Comparison of ENCODE assay signal across 22 cellular contexts in genomic region chr1:162385280-162385623, GRCh38. TPM values are rescaled to one million over a fixed set of nuclear protein-coding genes. Genes with fewer than 3 reads are reported as not detected.
DNase-seq lines count a peak whose midpoint lies in the region; ATAC-seq, FAIRE-seq and TF ChIP-seq lines count a peak whose summit lies in the region.
"Had no signal": no experiment of that assay in that cellular context is flagged by ENCODE, and none has a peak within 500 bp of the region (broad histone marks: within the 10 kb centered on the region; RNA-seq: fewer than 3 reads in every experiment).

No MANE protein-coding gene starts in this region.

- no peak overlapping the region for H3K27ac ChIP-seq in GM23338 (ENCODE audit: low read depth)
- peak overlapping the region; percentile 69; the same call in 2 of the 3 replicates for H3K27ac ChIP-seq in K562 (ENCODE audit: extremely low read depth, low read depth, low read length)
- H3K27ac ChIP-seq: KMS-11, PC-9, SJCRH30 had no signal

- no TSS peak for BruUV-seq in K562 (replicated peaks; lab: Mats Ljungman, UMichigan)

- DNase-seq in GM23338 (ENCODE audit: low spot score) = no peak
- DNase-seq in K562 (ENCODE audit: extremely low read depth in 1 of 4, low spot score in 3 of 4) = no peak
- DNase-seq in islet precursor cell = peak; percentile 23
- DNase-seq in osteocyte (ENCODE audit: extremely low spot score, unreplicated experiment) = peak; percentile 56
- no peak for DNase-seq in ACHN
- no peak for DNase-seq in activated CD8-positive, alpha-beta T cell treated with anti-CD3 and anti-CD28 coated beads for 36 hours
- no peak for DNase-seq in stimulated activated CD4-positive, alpha-beta T cell treated with anti-CD3 and anti-CD28 coated beads, Interleukin-1b, Interleukin-23, amount 100 ng/mL, for 48 hours
- DNase-seq: DMS153; GOT3; HCEC 1CT; MM.1S; NCI-H2029; NCI-H446 treated with DMSO at 0.1 percent for 48 hours; NCI-H526; NCI-H82; NK-92 treated with Interleukin-12 subunit alpha and Interleukin-12 subunit beta, amount 100 ng/mL, for 24 hours; PC-9; SJCRH30 had no signal

- in situ Hi-C loops in K562 (cut with MboI) = no loop called here
- in situ Hi-C loops in ACHN (cut with HindIII; ENCODE audit: low pct_ligation_motif_present, low pct_unique_long_range_greater_than_20kb, low sequenced_read_pairs) = no loop called here

- ATAC-seq in GM23338 (no peak), K562 (no peak)
- ATAC-seq in activated CD8-positive, alpha-beta T cell treated with anti-CD3 and anti-CD28 coated beads for 36 hours = no peak

- no peak for TF ChIP-seq RAD21 in K562 (CRISPR knock-in tag; conservative IDR thresholded peaks at IDR 0.05 in 1 of 2, IDR thresholded peaks at IDR 0.05 in 1 of 2)

- no peaks in the 10 kb centered on the region for H3K9me2 ChIP-seq in GM23338 (ENCODE audit: insufficient read depth)

- no peaks in the 10 kb centered on the region for H3K9me3 ChIP-seq in K562 (replicated peaks; ENCODE audit: control insufficient read depth, insufficient read depth, low read depth, low read length)
- H3K9me3 ChIP-seq: SJCRH30 had no signal

- CTCF ChIA-PET in K562 (lab: Yijun Ruan, JAX; ENCODE audit: low intra/inter-chr PET ratio) = no interaction called here
- CTCF ChIA-PET in activated CD8-positive, alpha-beta T cell treated with anti-CD3 and anti-CD28 coated beads for 36 hours (lab: Charles Lee) = no interaction called here

- TF ChIP-seq POLR2A in K562 (conservative IDR thresholded peaks at IDR 0.05) = no peak

- POLR2A ChIA-PET in K562 (lab: Yijun Ruan, JAX) = interaction anchor here (2.1 kb wide), 1 partner anchor 12 kb away, joined by 9 read pairs; no protein-coding TSS in a partner anchor
- POLR2A ChIA-PET in activated CD8-positive, alpha-beta T cell treated with anti-CD3 and anti-CD28 coated beads for 36 hours (lab: Charles Lee) = no interaction called here

- peaks cover 26% of the 10 kb centered on the region for H3K4me1 Mint-ChIP-seq in GM23338
- H3K4me1 Mint-ChIP-seq in osteocyte (ENCODE audit: unreplicated experiment) = peaks cover 3% of the 10 kb centered on the region
- H3K4me1 Mint-ChIP-seq in activated CD8-positive, alpha-beta T cell treated with anti-CD3 and anti-CD28 coated beads for 36 hours (ENCODE audit: low read depth) = no peaks in the 10 kb centered on the region

- H3K27ac Mint-ChIP-seq in GM23338 (peak overlapping the region; percentile 57; the same call in 1 of the 2 replicates), osteocyte (ENCODE audit: unreplicated experiment) (no peak overlapping the region)
- H3K27ac Mint-ChIP-seq in activated CD8-positive, alpha-beta T cell treated with anti-CD3 and anti-CD28 coated beads for 36 hours = no peak overlapping the region

- TF ChIP-seq CTCF in GM23338 (conservative IDR thresholded peaks at IDR 0.05; ENCODE audit: low read depth in 2 of 2) (no peak), K562 (IDR thresholded peaks at IDR 0.05 in 2 of 3, conservative IDR thresholded peaks at IDR 0.05 in 1 of 3; ENCODE audit: insufficient read depth in 2 of 3, low read depth in 1 of 3, low read length in 3 of 3) (no peak), osteocyte (IDR thresholded peaks at IDR 0.05) (no peak)
- no peak for TF ChIP-seq CTCF in activated CD8-positive, alpha-beta T cell treated with anti-CD3 and anti-CD28 coated beads for 36 hours (IDR thresholded peaks at IDR 0.05)

- TF ChIP-seq EP300 in K562 (IDR thresholded peaks at IDR 0.05; ENCODE audit: low read length) = no peak

- intact Hi-C loops in K562 (cut with micrococcal nuclease) = no loop called here
- intact Hi-C loops in activated CD8-positive, alpha-beta T cell treated with anti-CD3 and anti-CD28 coated beads for 36 hours (cut with micrococcal nuclease) = no loop called here

- H3K4me3 Mint-ChIP-seq in GM23338 = no peak overlapping the region
- H3K4me3 Mint-ChIP-seq in osteocyte (ENCODE audit: unreplicated experiment) = no peak overlapping the region
- no peak overlapping the region for H3K4me3 Mint-ChIP-seq in activated CD8-positive, alpha-beta T cell treated with anti-CD3 and anti-CD28 coated beads for 36 hours

- H3K36me3 Mint-ChIP-seq in GM23338 (ENCODE audit: low read depth) (peaks cover 26% of the 10 kb centered on the region), osteocyte (ENCODE audit: unreplicated experiment) (no peaks in the 10 kb centered on the region)
- H3K36me3 Mint-ChIP-seq in activated CD8-positive, alpha-beta T cell treated with anti-CD3 and anti-CD28 coated beads for 36 hours (ENCODE audit: low read depth) = no peaks in the 10 kb centered on the region

- H3K36me3 ChIP-seq in GM23338 (ENCODE audit: insufficient read depth) (no peaks in the 10 kb centered on the region), K562 (ENCODE audit: control insufficient read depth, insufficient read depth, low read length) (no peaks in the 10 kb centered on the region; the same call in 2 of the 3 replicates)
- H3K36me3 ChIP-seq: SJCRH30 had no signal

- H3K9me1 ChIP-seq in K562 (ENCODE audit: control insufficient read depth, insufficient read depth, low read length) = peaks cover 6% of the 10 kb centered on the region

- H3K4me2 ChIP-seq in GM23338 (no peak overlapping the region), K562 (ENCODE audit: insufficient read depth, low read length) (peak overlapping the region; percentile 73)
- H3K4me2 ChIP-seq: KMS-11, PC-9 had no signal

- H3K4me3 ChIP-seq in GM23338 (no peak overlapping the region), K562 (no peak overlapping the region)
- H3K4me3 ChIP-seq: PC-9, SJCRH30 had no signal

- H3K27me3 ChIP-seq in GM23338 (ENCODE audit: insufficient read depth) = no peaks in the 10 kb centered on the region
- no peaks in the 10 kb centered on the region for H3K27me3 ChIP-seq in K562 (ENCODE audit: control insufficient read depth in 2 of 2, insufficient read depth in 2 of 2, low read length in 2 of 2)
- H3K27me3 ChIP-seq: SJCRH30 had no signal

- H3K9ac ChIP-seq in K562 (ENCODE audit: insufficient read depth in 1 of 2, low read depth in 2 of 2, low read length in 2 of 2) = peak overlapping the region; percentile 45 to 56; a peak in 3 of 4 replicates
- H3K9ac ChIP-seq: KMS-11 had no signal

- H2AFZ ChIP-seq in GM23338 (no peak overlapping the region), K562 (ENCODE audit: low read depth, low read length) (0 out of 2 replicates have a peak overlapping the region, but pooled peaks have one; percentile 23)
- H2AFZ ChIP-seq: PC-9 had no signal

- H3F3A ChIP-seq in GM23338 (replicated peaks; ENCODE audit: low read depth) = no peaks in the 10 kb centered on the region

- H3K4me1 ChIP-seq in GM23338 (ENCODE audit: insufficient read depth) = no peaks in the 10 kb centered on the region
- peaks cover 79 to 95% of the 10 kb centered on the region in 2 experiments for H3K4me1 ChIP-seq in K562 (replicated peaks in 1 of 2; ENCODE audit: control insufficient read depth in 2 of 2, insufficient read depth in 2 of 2, low read length in 2 of 2)

- WGBS in K562 (ENCODE audit: insufficient coverage, low coverage, missing lambda C conversion rate) = 38% methylated on average over 3 of the region's 3 CpGs

- FAIRE-seq in K562 (lab: Jason Lieb, UNC) = no peak

- H4K20me1 ChIP-seq in GM23338 (replicated peaks; ENCODE audit: insufficient read depth) (no peaks in the 10 kb centered on the region), K562 (replicated peaks; ENCODE audit: control insufficient read depth, insufficient read depth, low read length) (no peaks in the 10 kb centered on the region)

- H3K27me3 Mint-ChIP-seq in GM23338 (ENCODE audit: insufficient read depth, low read depth, poor library complexity) (peaks cover 25% of the 10 kb centered on the region), osteocyte (ENCODE audit: unreplicated experiment) (no peaks in the 10 kb centered on the region)
- H3K27me3 Mint-ChIP-seq in activated CD8-positive, alpha-beta T cell treated with anti-CD3 and anti-CD28 coated beads for 36 hours = peaks cover 2% of the 10 kb centered on the region

- H3K9me3 Mint-ChIP-seq in GM23338 = no peaks in the 10 kb centered on the region
- H3K9me3 Mint-ChIP-seq in osteocyte (ENCODE audit: unreplicated experiment) = no peaks in the 10 kb centered on the region
- H3K9me3 Mint-ChIP-seq in activated CD8-positive, alpha-beta T cell treated with anti-CD3 and anti-CD28 coated beads for 36 hours = no peaks in the 10 kb centered on the region

- no peaks in the 10 kb centered on the region for H3K79me2 ChIP-seq in GM23338 (replicated peaks; ENCODE audit: insufficient read depth)
- H3K79me2 ChIP-seq in K562 (ENCODE audit: control insufficient read depth, insufficient read depth, low read length) = peaks cover 12% of the 10 kb centered on the region; the same call in 2 of the 3 replicates

RNA-seq across cellular contexts. Expression of gene C1orf226, which starts 3.7 kb away (rescaled TPM):
- total RNA-seq in GM23338 (2014; rRNA removed; shearing (Covaris generic)) = 7.9 and 12.5 TPM in 2 replicates
- 2.3 and 2.7 TPM in 2 replicates for polyA plus RNA-seq in GM23338 (2016; fragmentation: Nextera tagmentation; extraction: Ambion mirVana)
- 1.0 and 2.1 TPM in 2 replicates for total RNA-seq in K562 (2011; cell fraction: chromatin; rRNA removed; ENCODE audit: low replicate concordance)
- 0.92 and 1.2 TPM in 2 replicates for total RNA-seq in K562 (2011; cell fraction: nucleolus; rRNA removed)
- total RNA-seq in K562 (2011; cell fraction: nucleoplasm; rRNA removed) = 1.6 and 1.9 TPM in 2 replicates
- total RNA-seq in K562 (2014; rRNA removed) = 0.36 and 0.37 TPM in 2 replicates
- total RNA-seq in K562 (2014; rRNA removed; fragmentation: Illumina TruSeq; extraction: Trizol) = 0.47 and 0.64 TPM in 2 replicates
- 0.33 and 0.53 TPM in 2 replicates for total RNA-seq in K562 (2015; rRNA removed; fragmentation: Illumina TruSeq; extraction: Trizol)
- total RNA-seq in K562 (2021) = 1.4 and 1.6 TPM in 2 replicates
- 0.81 and 1.4 TPM in 2 replicates for polyA plus RNA-seq in K562 (2011; rRNA removed)
- 0.97 and 1.4 TPM in 2 replicates for polyA plus RNA-seq in K562 (2011; cell fraction: cytosol; rRNA removed)
- polyA plus RNA-seq in K562 (2011; cell fraction: nucleus; rRNA removed) = 1.9 and 2.6 TPM in 2 replicates
- polyA plus RNA-seq in K562 (2012) = 1.2 and 1.6 TPM in 2 replicates
- polyA plus RNA-seq in K562 (2014; fragmentation: Illumina TruSeq; extraction: Trizol) = 1.2 and 1.3 TPM in 2 replicates
- polyA plus RNA-seq in K562 (2014; fragmentation: Nextera tagmentation; extraction: Ambion mirVana) = under 1 TPM; 0.10 to 0.20 TPM
- polyA plus RNA-seq in K562 (2014; rRNA removed) = 0.56 and 0.88 TPM in 2 replicates
- polyA minus RNA-seq in K562 (2011; rRNA and poly(A)+ RNA removed) = 0.70 and 1.4 TPM in 2 replicates
- 0.57 and 2.2 TPM in 2 replicates for polyA minus RNA-seq in K562 (2011; cell fraction: cytosol; rRNA and poly(A)+ RNA removed)
- polyA minus RNA-seq in K562 (2011; cell fraction: nucleus; rRNA and poly(A)+ RNA removed) = 0.67 and 1.4 TPM in 2 replicates
- 2.7 and 3.2 TPM in 2 replicates for total RNA-seq in osteocyte
- under 1 TPM; 0.07 to 0.20 TPM for total RNA-seq in activated CD8-positive, alpha-beta T cell treated with anti-CD3 and anti-CD28 coated beads for 36 hours

RNA-seq across cellular contexts. Expression of gene SPATA46, which starts 8.6 kb away (rescaled TPM):
- total RNA-seq in GM23338 (2014; rRNA removed; shearing (Covaris generic)) = not detected in 2 replicates
- polyA plus RNA-seq in GM23338 (2016; fragmentation: Nextera tagmentation; extraction: Ambion mirVana) (not detected in 2 replicates), K562 (2011; rRNA removed) (0.04 TPM in 2 replicates), K562 (2014; fragmentation: Illumina TruSeq; extraction: Trizol) (not detected in 2 replicates), K562 (2014; fragmentation: Nextera tagmentation; extraction: Ambion mirVana) (under 1 TPM in 1 of 2 experiments, not detected in 1; 0.11 TPM), K562 (2014; rRNA removed) (not detected in 2 replicates)
- total RNA-seq in K562 (2011; cell fraction: chromatin; rRNA removed; ENCODE audit: low replicate concordance) = not detected in 2 replicates
- not detected in 2 replicates for total RNA-seq in K562 (2011; cell fraction: nucleolus; rRNA removed)
- not detected in 2 replicates for total RNA-seq in K562 (2011; cell fraction: nucleoplasm; rRNA removed)
- total RNA-seq in K562 (2014; rRNA removed) (not detected in 2 replicates), K562 (2014; rRNA removed; fragmentation: Illumina TruSeq; extraction: Trizol) (not detected in 2 replicates), K562 (2015; rRNA removed; fragmentation: Illumina TruSeq; extraction: Trizol) (not detected in 2 replicates), K562 (2021) (not detected in 2 replicates), osteocyte (not detected in 2 replicates)
- 0.03 TPM in 1 of 2 replicates, not detected in the other for polyA plus RNA-seq in K562 (2011; cell fraction: cytosol; rRNA removed)
- polyA plus RNA-seq in K562 (2011; cell fraction: nucleus; rRNA removed) = 0.14 TPM in 1 of 2 replicates, not detected in the other
- 0.15 TPM in 1 of 2 replicates, not detected in the other for polyA plus RNA-seq in K562 (2012)
- polyA minus RNA-seq in K562 (2011; rRNA and poly(A)+ RNA removed) = not detected in 2 replicates
- not detected in 2 replicates for polyA minus RNA-seq in K562 (2011; cell fraction: cytosol; rRNA and poly(A)+ RNA removed)
- polyA minus RNA-seq in K562 (2011; cell fraction: nucleus; rRNA and poly(A)+ RNA removed) = not detected in 2 replicates
- total RNA-seq in activated CD8-positive, alpha-beta T cell treated with anti-CD3 and anti-CD28 coated beads for 36 hours = not detected
- total RNA-seq: PC-9, Right ventricle myocardium inferior, RPMI7951, SJCRH30 had no signal
- polyA plus RNA-seq: BJ had no signal

RNA-seq across cellular contexts. Expression of gene SH2D1B, which starts 26.7 kb away (rescaled TPM):
- total RNA-seq in GM23338 (2014; rRNA removed; shearing (Covaris generic)) = not detected in 2 replicates
- polyA plus RNA-seq in GM23338 (2016; fragmentation: Nextera tagmentation; extraction: Ambion mirVana) (not detected in 2 replicates), K562 (2011; rRNA removed) (4.8 and 5.7 TPM in 2 replicates), K562 (2014; fragmentation: Illumina TruSeq; extraction: Trizol) (13.4 and 14.1 TPM in 2 replicates), K562 (2014; fragmentation: Nextera tagmentation; extraction: Ambion mirVana) (10 to 100 TPM; 17.1 to 19.6 TPM), K562 (2014; rRNA removed) (7.2 and 12.3 TPM in 2 replicates)
- 4.8 and 6.8 TPM in 2 replicates for total RNA-seq in K562 (2011; cell fraction: chromatin; rRNA removed; ENCODE audit: low replicate concordance)
- total RNA-seq in K562 (2011; cell fraction: nucleolus; rRNA removed) = 2.2 and 2.8 TPM in 2 replicates
- 4.0 and 5.0 TPM in 2 replicates for total RNA-seq in K562 (2011; cell fraction: nucleoplasm; rRNA removed)
- total RNA-seq in K562 (2014; rRNA removed) (5.2 and 5.6 TPM in 2 replicates), K562 (2014; rRNA removed; fragmentation: Illumina TruSeq; extraction: Trizol) (9.7 and 10.8 TPM in 2 replicates), K562 (2015; rRNA removed; fragmentation: Illumina TruSeq; extraction: Trizol) (7.9 and 8.3 TPM in 2 replicates), K562 (2021) (5.4 and 6.3 TPM in 2 replicates), osteocyte (not detected in 2 replicates)
- polyA plus RNA-seq in K562 (2011; cell fraction: cytosol; rRNA removed) = 3.3 and 5.0 TPM in 2 replicates
- polyA plus RNA-seq in K562 (2011; cell fraction: nucleus; rRNA removed) = 4.2 and 4.5 TPM in 2 replicates
- 3.6 and 9.5 TPM in 2 replicates for polyA plus RNA-seq in K562 (2012)
- polyA minus RNA-seq in K562 (2011; rRNA and poly(A)+ RNA removed) = 3.4 and 4.4 TPM in 2 replicates
- 1.0 and 1.7 TPM in 2 replicates for polyA minus RNA-seq in K562 (2011; cell fraction: cytosol; rRNA and poly(A)+ RNA removed)
- polyA minus RNA-seq in K562 (2011; cell fraction: nucleus; rRNA and poly(A)+ RNA removed) = 1.3 and 2.6 TPM in 2 replicates
- not detected for total RNA-seq in activated CD8-positive, alpha-beta T cell treated with anti-CD3 and anti-CD28 coated beads for 36 hours
- total RNA-seq: PC-9, SJCRH30 had no signal
- polyA plus RNA-seq: BJ had no signal

Comparison
In these comparisons a context has a peak if more than half of its experiments do, and no peak if none do; other contexts are left out.
1. DNase-seq: peak in islet precursor cell (single experiment) and osteocyte (single experiment); none in GM23338 (single experiment), K562 (0 of 4), ACHN (single experiment), activated CD8-positive, alpha-beta T cell treated with anti-CD3 and anti-CD28 coated beads for 36 hours (single experiment) and stimulated activated CD4-positive, alpha-beta T cell treated with anti-CD3 and anti-CD28 coated beads, Interleukin-1b, Interleukin-23, amount 100 ng/mL, for 48 hours (single experiment).